In the genomic region with DNA sequence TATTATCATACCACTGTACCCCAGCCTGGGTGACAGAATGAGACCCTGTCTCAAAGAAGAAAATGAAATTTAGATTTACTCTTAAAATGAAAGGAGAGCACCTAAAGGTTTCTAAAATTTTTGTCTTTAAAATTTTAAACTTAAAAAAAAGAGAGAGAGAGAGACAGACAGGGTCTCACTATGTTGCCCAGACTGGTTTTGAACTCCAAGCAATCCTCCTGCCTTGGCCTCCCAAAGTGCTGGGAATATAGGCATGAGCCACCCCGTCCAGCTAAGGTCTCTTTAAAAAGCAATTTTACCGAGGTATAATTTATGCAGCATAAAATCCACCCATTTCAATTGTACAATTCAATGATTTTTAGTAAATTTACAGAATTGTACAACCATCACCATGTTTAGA, we compare ENCODE assay signal across 1 cellular context.
TF ChIP-seq lines count a peak whose summit lies in the region.

No MANE protein-coding gene starts in this region.

TF ChIP-seq in WTC11, 78 proteins besides CTCF, POLR2A, EP300 and RAD21 (continued from another document):
- TF ChIP-seq, protein P1, sequence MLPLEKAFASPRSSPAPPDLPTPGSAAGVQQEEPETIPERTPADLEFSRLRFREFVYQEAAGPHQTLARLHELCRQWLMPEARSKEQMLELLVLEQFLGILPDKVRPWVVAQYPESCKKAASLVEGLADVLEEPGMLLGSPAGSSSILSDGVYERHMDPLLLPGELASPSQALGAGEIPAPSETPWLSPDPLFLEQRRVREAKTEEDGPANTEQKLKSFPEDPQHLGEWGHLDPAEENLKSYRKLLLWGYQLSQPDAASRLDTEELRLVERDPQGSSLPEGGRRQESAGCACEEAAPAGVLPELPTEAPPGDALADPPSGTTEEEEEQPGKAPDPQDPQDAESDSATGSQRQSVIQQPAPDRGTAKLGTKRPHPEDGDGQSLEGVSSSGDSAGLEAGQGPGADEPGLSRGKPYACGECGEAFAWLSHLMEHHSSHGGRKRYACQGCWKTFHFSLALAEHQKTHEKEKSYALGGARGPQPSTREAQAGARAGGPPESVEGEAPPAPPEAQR (CRISPR knock-in tag; IDR thresholded peaks at IDR 0.05), result no peak
- TF ChIP-seq, protein P2, sequence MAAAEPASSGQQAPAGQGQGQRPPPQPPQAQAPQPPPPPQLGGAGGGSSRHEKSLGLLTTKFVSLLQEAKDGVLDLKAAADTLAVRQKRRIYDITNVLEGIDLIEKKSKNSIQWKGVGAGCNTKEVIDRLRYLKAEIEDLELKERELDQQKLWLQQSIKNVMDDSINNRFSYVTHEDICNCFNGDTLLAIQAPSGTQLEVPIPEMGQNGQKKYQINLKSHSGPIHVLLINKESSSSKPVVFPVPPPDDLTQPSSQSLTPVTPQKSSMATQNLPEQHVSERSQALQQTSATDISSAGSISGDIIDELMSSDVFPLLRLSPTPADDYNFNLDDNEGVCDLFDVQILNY (CRISPR knock-in tag; IDR thresholded peaks at IDR 0.05), result no peak
- TF ChIP-seq, protein P3, sequence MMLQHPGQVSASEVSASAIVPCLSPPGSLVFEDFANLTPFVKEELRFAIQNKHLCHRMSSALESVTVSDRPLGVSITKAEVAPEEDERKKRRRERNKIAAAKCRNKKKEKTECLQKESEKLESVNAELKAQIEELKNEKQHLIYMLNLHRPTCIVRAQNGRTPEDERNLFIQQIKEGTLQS (CRISPR knock-in tag; conservative IDR thresholded peaks at IDR 0.05), result no peak
- TF ChIP-seq FOXJ3 (CRISPR knock-in tag; IDR thresholded peaks at IDR 0.05; ENCODE audit: borderline replicate concordance), result no peak
- TF ChIP-seq ATF1 (CRISPR knock-in tag; IDR thresholded peaks at IDR 0.05), result no peak
- TF ChIP-seq ZNF232 (CRISPR knock-in tag; IDR thresholded peaks at IDR 0.05), result no peak
